Comparison of ENCODE assay signal across 7 cellular contexts in the genomic region with DNA sequence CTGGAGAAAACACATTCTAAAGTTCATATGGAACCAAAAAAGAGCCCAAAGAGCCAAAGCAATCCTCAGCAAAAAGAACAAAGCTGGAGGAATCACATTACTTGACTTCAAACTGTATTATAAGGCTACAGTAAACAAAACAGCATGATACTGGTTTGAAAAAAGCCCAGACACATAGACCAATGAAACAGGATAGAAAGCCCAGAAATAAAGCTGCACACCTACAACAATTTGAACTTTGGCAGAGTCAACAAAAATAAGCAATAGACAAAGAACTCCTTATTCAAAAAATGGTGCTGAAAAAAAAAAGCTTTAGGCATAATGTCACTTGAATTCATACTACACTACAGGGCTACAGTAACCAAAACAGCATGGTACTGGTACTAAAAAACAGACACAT.
"Had no signal": no experiment of that assay in that cellular context is flagged by ENCODE, and none has a peak within 500 bp of the region (broad histone marks: within the 10 kb centered on the region; RNA-seq: fewer than 3 reads in every experiment).

No MANE protein-coding gene starts in this region.

- H3K4me2 ChIP-seq: KMS-11 had no signal

- H3K4me3 ChIP-seq: K562 had no signal

- ATAC-seq: K562 had no signal

- FAIRE-seq: HTR-8/SVneo, K562 had no signal

- H3K9ac ChIP-seq: KMS-11 had no signal

- H3K27ac ChIP-seq: HL-60, KMS-11 had no signal

- DNase-seq: IMR-90, KBM-7, KG1 had no signal
